In the genomic region with DNA sequence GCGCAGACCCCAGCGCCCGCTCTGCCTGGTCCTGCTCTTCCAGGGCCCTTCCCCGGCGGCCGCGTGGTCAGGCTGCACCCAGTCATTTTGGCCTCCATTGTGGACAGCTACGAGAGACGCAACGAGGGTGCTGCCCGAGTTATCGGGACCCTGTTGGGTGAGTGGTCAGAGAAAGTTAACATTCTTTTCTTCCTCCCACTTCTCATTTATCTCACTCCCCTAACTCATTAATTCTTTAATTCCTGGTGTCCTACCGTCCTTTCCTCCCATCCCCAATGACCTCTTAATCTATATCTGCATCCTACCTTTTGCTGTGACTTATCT, we compare ENCODE assay signal across 1 cellular context.
TF ChIP-seq lines count a peak whose summit lies in the region.

No MANE protein-coding gene starts in this region.

TF ChIP-seq in A549, 52 proteins besides CTCF, POLR2A, EP300 and RAD21:
- 0 out of 2 replicates have a peak, but pooled peaks have one; percentile 35 for TF ChIP-seq KDM5A (IDR thresholded peaks at IDR 0.05)
